Comparison of ENCODE assay signal across 26 cellular contexts in the genomic region with DNA sequence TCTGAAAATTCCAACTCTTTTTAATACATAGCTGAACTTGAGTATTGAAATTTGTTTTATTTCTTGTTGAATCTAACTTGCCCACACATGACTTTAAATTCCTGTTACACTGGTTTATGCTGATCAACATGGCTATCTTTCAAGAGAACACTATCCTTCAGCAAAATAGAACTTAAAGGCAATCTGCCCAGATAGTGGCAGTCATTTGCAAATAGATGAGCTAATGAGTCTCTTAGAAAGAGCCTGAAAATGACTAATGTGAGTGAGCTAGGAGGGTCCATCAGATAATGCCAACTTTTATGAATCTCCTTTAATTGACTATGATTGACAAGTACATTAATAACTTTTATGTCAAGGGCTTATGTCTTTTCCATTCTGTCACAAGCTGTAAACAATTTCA.
"Had no signal": no experiment of that assay in that cellular context is flagged by ENCODE, and none has a peak within 500 bp of the region (broad histone marks: within the 10 kb centered on the region; RNA-seq: fewer than 3 reads in every experiment).

No MANE protein-coding gene starts in this region.

- H3K9me3 Mint-ChIP-seq: T-helper 1 cell treated with Interleukin-12 subunit alpha and Interleukin-12 subunit beta and Interleukin-4 antibody, amounts not matched to agents 30 μg/mL and 1 μg/mL, for 36 hours had no signal

- H3K4me3 Mint-ChIP-seq: T-cell; T-helper 1 cell treated with Interleukin-12 subunit alpha and Interleukin-12 subunit beta and Interleukin-4 antibody, amounts not matched to agents 30 μg/mL and 1 μg/mL, for 36 hours had no signal

- H3K9me3 ChIP-seq: Peyer's patch, SJCRH30 had no signal

- H3K27ac ChIP-seq: PC-9, Peyer's patch, SJCRH30 had no signal

- H3K27ac Mint-ChIP-seq: T-cell; T-helper 1 cell treated with Interleukin-12 subunit alpha and Interleukin-12 subunit beta and Interleukin-4 antibody, amounts not matched to agents 30 μg/mL and 1 μg/mL, for 36 hours had no signal

- H3K4me1 ChIP-seq: Peyer's patch, SJCRH30 had no signal

- H3K4me1 Mint-ChIP-seq: T-cell had no signal

- H3K4me3 ChIP-seq: PC-9, Peyer's patch, SJCRH30 had no signal

- H3K27me3 ChIP-seq: Peyer's patch, SJCRH30 had no signal

- DNase-seq: IMR-90, Karpas-422, KG1, MM.1S, NCI-H1092 treated with DMSO at 0.1 percent for 48 hours, NCI-H1417 treated with DMSO at 0.1 percent for 48 hours, NCI-H146, NCI-H1694 treated with DMSO at 0.1 percent for 48 hours, NCI-H1930, NCI-H2081, NCI-H2107, NCI-H2171 treated with DMSO at 0.1 percent for 48 hours, NCI-H345, NCI-H510A, NCI-H524 treated with DMSO at 0.1 percent for 48 hours, NCI-H69, NCI-H774, PC-9, Peyer's patch, SHP77 treated with DMSO at 0.1 percent for 48 hours, SJCRH30, SW 1271, T-cell had no signal

- H3K36me3 Mint-ChIP-seq: T-cell had no signal

- H3K27me3 Mint-ChIP-seq: T-cell had no signal

- ATAC-seq: HepG2, Right ventricle myocardium inferior, T-cell had no signal

- H3K4me2 ChIP-seq: PC-9 had no signal

- H2AFZ ChIP-seq: PC-9 had no signal

- H3K36me3 ChIP-seq: Peyer's patch, SJCRH30 had no signal
